8 cellular contexts compared by ENCODE assay signal in the genomic region with DNA sequence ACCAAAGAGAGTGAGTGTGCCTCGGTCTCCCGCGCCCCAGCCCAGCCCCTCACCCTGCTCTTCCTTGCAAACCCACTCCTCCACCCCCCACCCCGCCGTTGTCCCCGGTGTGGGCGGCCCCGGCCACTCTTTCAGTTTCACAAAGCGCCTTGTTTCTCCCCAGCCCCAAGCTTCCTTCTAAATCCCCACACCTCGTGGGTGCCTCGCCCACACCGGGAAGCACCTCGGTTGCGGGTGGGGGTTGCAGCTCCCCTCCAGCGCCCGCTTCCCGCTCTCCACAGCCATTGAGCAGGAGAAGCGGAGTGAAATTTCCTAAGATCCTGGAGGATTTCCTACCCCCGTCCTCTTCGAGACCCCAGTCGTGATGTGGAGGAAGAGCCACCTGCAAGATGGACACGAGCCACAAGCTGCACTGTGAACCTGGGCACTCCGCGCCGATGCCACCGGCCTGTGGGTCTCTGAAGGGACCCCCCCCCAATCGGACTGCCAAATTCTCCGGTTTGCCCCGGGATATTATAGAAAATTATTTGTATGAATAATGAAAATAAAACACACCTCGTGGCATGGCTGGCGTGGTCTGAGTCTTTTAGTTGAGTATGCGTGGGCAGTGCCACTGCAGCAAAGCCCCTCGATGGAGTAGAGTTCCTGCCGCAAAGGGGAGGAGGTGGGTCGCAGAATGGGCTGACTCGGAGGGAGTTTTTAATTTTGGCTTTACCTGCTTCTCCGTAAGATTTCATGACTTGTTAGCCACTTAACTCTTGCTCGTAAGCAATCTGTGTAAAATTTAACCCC. TPM values are rescaled to one million over a fixed set of nuclear protein-coding genes. Genes with fewer than 3 reads are reported as not detected.
DNase-seq lines count a peak whose midpoint lies in the region; ATAC-seq lines count a peak whose summit lies in the region.

No MANE protein-coding gene starts in this region.

- no peaks in the 10 kb centered on the region for H3K27me3 ChIP-seq in CD4-positive, CD25-positive, alpha-beta regulatory T cell (ENCODE audit: control insufficient read depth, insufficient read depth, low read length)

- H3K36me3 ChIP-seq in CD4-positive, CD25-positive, alpha-beta regulatory T cell (ENCODE audit: control insufficient read depth, insufficient read depth, low read length): peaks cover 4% of the 10 kb centered on the region
- no peaks in the 10 kb centered on the region for H3K36me3 ChIP-seq in urinary bladder (ENCODE audit: insufficient read depth)

- peak overlapping the region; percentile 99 for H3K4me3 ChIP-seq in CD4-positive, CD25-positive, alpha-beta regulatory T cell (ENCODE audit: low read depth, low read length)
- peak overlapping the region; percentile 90 for H3K4me3 ChIP-seq in urinary bladder (ENCODE audit: low read depth, low read length)

- DNase-seq in CD4-positive, CD25-positive, alpha-beta regulatory T cell: peak; percentile 37 to 78 (median 43)
- peak; percentile 87 for DNase-seq in activated CD8-positive, alpha-beta memory T cell treated with anti-CD3 and anti-CD28 coated beads for 24 hours
- DNase-seq in natural killer cell treated with Interleukin-12 subunit alpha and Interleukin-12 subunit beta and Interleukin-15 and Interleukin-18, amount 100 ng/mL, for 72 hours (ENCODE audit: low spot score): peak; percentile 87
- DNase-seq in superior temporal gyrus (ENCODE audit: extremely low spot score): no peak

- H3K9me3 Mint-ChIP-seq in CD4-positive, CD25-positive, alpha-beta regulatory T cell: peaks cover 1 to 17% (median 6%) of the 10 kb centered on the region in 7 donors
- peaks cover 16% of the 10 kb centered on the region for H3K9me3 Mint-ChIP-seq in natural killer cell treated with Interleukin-12 subunit alpha and Interleukin-12 subunit beta and Interleukin-15 and Interleukin-18, amount 100 ng/mL, for 72 hours

- H3K9me3 ChIP-seq in CD4-positive, CD25-positive, alpha-beta regulatory T cell (ENCODE audit: control insufficient read depth in 2 of 2, low read length in 2 of 2): no peaks in the 10 kb centered on the region

- no peak for ATAC-seq in CD4-positive, CD25-positive, alpha-beta regulatory T cell (ENCODE audit: low read depth in 2 of 2)
- ATAC-seq in GM19467 (IDR thresholded peaks at IDR 0.05; ENCODE audit: unreplicated experiment) (peak; percentile 16), HG03565 (IDR thresholded peaks at IDR 0.05; ENCODE audit: unreplicated experiment) (peak; percentile 17), esophagus mucosa (peak; percentile 14)
- ATAC-seq in natural killer cell treated with Interleukin-12 subunit alpha and Interleukin-12 subunit beta and Interleukin-15 and Interleukin-18, amount 100 ng/mL, for 72 hours: peak; percentile 39 to 65

- WGBS in urinary bladder: 1% methylated on average over 38 of the region's 38 CpGs

- H3K4me3 Mint-ChIP-seq in CD4-positive, CD25-positive, alpha-beta regulatory T cell: peak overlapping the region; percentile 92 to 97 (median 96)
- peak overlapping the region; percentile 85 for H3K4me3 Mint-ChIP-seq in natural killer cell treated with Interleukin-12 subunit alpha and Interleukin-12 subunit beta and Interleukin-15 and Interleukin-18, amount 100 ng/mL, for 72 hours

- H3K4me1 Mint-ChIP-seq in CD4-positive, CD25-positive, alpha-beta regulatory T cell: peaks cover 21 to 61% (median 44%) of the 10 kb centered on the region in 4 donors
- peaks cover 69% of the 10 kb centered on the region in 2 donors for H3K4me1 Mint-ChIP-seq in natural killer cell treated with Interleukin-12 subunit alpha and Interleukin-12 subunit beta and Interleukin-15 and Interleukin-18, amount 100 ng/mL, for 72 hours (ENCODE audit: low read depth in 2 of 2)

- no peaks in the 10 kb centered on the region for H3K27me3 Mint-ChIP-seq in CD4-positive, CD25-positive, alpha-beta regulatory T cell
- H3K27me3 Mint-ChIP-seq in natural killer cell treated with Interleukin-12 subunit alpha and Interleukin-12 subunit beta and Interleukin-15 and Interleukin-18, amount 100 ng/mL, for 72 hours: no peaks in the 10 kb centered on the region

- H3K36me3 Mint-ChIP-seq in CD4-positive, CD25-positive, alpha-beta regulatory T cell: peaks cover 25% of the 10 kb centered on the region
- peaks cover 29% of the 10 kb centered on the region for H3K36me3 Mint-ChIP-seq in natural killer cell treated with Interleukin-12 subunit alpha and Interleukin-12 subunit beta and Interleukin-15 and Interleukin-18, amount 100 ng/mL, for 72 hours

- H3K27ac ChIP-seq in CD4-positive, CD25-positive, alpha-beta regulatory T cell (ENCODE audit: insufficient read depth, low read length, poor library complexity, severe bottlenecking): peak overlapping the region; percentile 79
- H3K27ac ChIP-seq in urinary bladder (ENCODE audit: low read depth): peak overlapping the region; percentile 94

- peak overlapping the region; percentile 91 to 96 (median 94) for H3K27ac Mint-ChIP-seq in CD4-positive, CD25-positive, alpha-beta regulatory T cell
- H3K27ac Mint-ChIP-seq in natural killer cell treated with Interleukin-12 subunit alpha and Interleukin-12 subunit beta and Interleukin-15 and Interleukin-18, amount 100 ng/mL, for 72 hours: peak overlapping the region; percentile 61 to 99

- peaks cover 32% of the 10 kb centered on the region for H3K4me1 ChIP-seq in CD4-positive, CD25-positive, alpha-beta regulatory T cell (ENCODE audit: control insufficient read depth, insufficient read depth, low read length, poor library complexity, severe bottlenecking)
- H3K4me1 ChIP-seq in urinary bladder (ENCODE audit: insufficient read depth): no peaks in the 10 kb centered on the region

RNA-seq across cellular contexts. Expression of a gene that starts 0.8 kb away (rescaled TPM):
- total RNA-seq in CD4-positive, CD25-positive, alpha-beta regulatory T cell: 2,468 TPM
- polyA plus RNA-seq in CD4-positive, CD25-positive, alpha-beta regulatory T cell: over 10,000 TPM in 1 of 4 donors, 1,000 to 10,000 TPM in 3; 7,086 to 10,693 (median 8,015) TPM
- total RNA-seq in esophagus mucosa (1,660 TPM), urinary bladder (2,618 TPM)
- total RNA-seq in natural killer cell treated with Interleukin-12 subunit alpha and Interleukin-12 subunit beta and Interleukin-15 and Interleukin-18, amount 100 ng/mL, for 72 hours: 1,000 to 10,000 TPM; 1,502 to 3,073 TPM
- polyA plus RNA-seq in urinary bladder: 1,628 TPM

RNA-seq across cellular contexts. Expression of a gene that starts 25.4 kb away (rescaled TPM):
- 48.8 TPM for total RNA-seq in CD4-positive, CD25-positive, alpha-beta regulatory T cell
- polyA plus RNA-seq in CD4-positive, CD25-positive, alpha-beta regulatory T cell: 10 to 100 TPM; 32.9 to 41.2 (median 38.7) TPM
- total RNA-seq in esophagus mucosa (0.24 TPM), urinary bladder (1.3 TPM)
- total RNA-seq in natural killer cell treated with Interleukin-12 subunit alpha and Interleukin-12 subunit beta and Interleukin-15 and Interleukin-18, amount 100 ng/mL, for 72 hours: 10 to 100 TPM in 1 of 2 donors, 1 to 10 TPM in 1; 6.6 to 18.3 TPM
- 0.61 TPM for polyA plus RNA-seq in urinary bladder

Comparison
In these comparisons a context has a peak if more than half of its experiments do, and no peak if none do; other contexts are left out.
1. ATAC-seq: peak in GM19467 (single experiment), HG03565 (single experiment), esophagus mucosa (single experiment) and natural killer cell treated with Interleukin-12 subunit alpha and Interleukin-12 subunit beta and Interleukin-15 and Interleukin-18, amount 100 ng/mL, for 72 hours (2 of 2); none in CD4-positive, CD25-positive, alpha-beta regulatory T cell (0 of 2).